Comparison of ENCODE assay signal across 26 cellular contexts in genomic region chr4:84325625-84326024, GRCh38.
"Had no signal": no experiment of that assay in that cellular context is flagged by ENCODE, and none has a peak within 500 bp of the region (broad histone marks: within the 10 kb centered on the region; RNA-seq: fewer than 3 reads in every experiment).

No MANE protein-coding gene starts in this region.

- H3K36me3 Mint-ChIP-seq: mesothelial cell of epicardium; naive thymus-derived CD4-positive, alpha-beta T cell; natural killer cell treated with Interleukin-12 subunit alpha and Interleukin-12 subunit beta and Interleukin-15 and Interleukin-18, amount 100 ng/mL, for 72 hours; stimulated activated effector memory CD8-positive, alpha-beta T cell treated with anti-CD3 and anti-CD28 coated beads, Interleukin-12 subunit alpha, Interleukin-12 subunit beta, amount 100 ng/mL, for 72 hours had no signal

- H3K36me3 ChIP-seq: left lung, lower lobe of right lung, ovary, suprapubic skin, thoracic aorta, tibial artery, upper lobe of right lung had no signal

- H3K9me3 ChIP-seq: lower lobe of right lung, ovary, suprapubic skin, thoracic aorta, tibial artery, upper lobe of right lung had no signal

- H3K4me3 ChIP-seq: left lung, lower lobe of right lung, ovary, skin epidermis, suprapubic skin, thoracic aorta, tibial artery, upper lobe of right lung had no signal

- H3K4me1 Mint-ChIP-seq: mesothelial cell of epicardium; stimulated activated effector memory CD8-positive, alpha-beta T cell treated with anti-CD3 and anti-CD28 coated beads, Interleukin-12 subunit alpha, Interleukin-12 subunit beta, amount 100 ng/mL, for 72 hours had no signal

- H3K27ac Mint-ChIP-seq: mesothelial cell of epicardium; naive thymus-derived CD4-positive, alpha-beta T cell; natural killer cell treated with Interleukin-12 subunit alpha and Interleukin-12 subunit beta and Interleukin-15 and Interleukin-18, amount 100 ng/mL, for 72 hours; progenitor cell of endocrine pancreas; stimulated activated effector memory CD8-positive, alpha-beta T cell treated with anti-CD3 and anti-CD28 coated beads, Interleukin-12 subunit alpha, Interleukin-12 subunit beta, amount 100 ng/mL, for 72 hours; stimulated activated naive CD8-positive, alpha-beta T cell treated with anti-CD3 and anti-CD28 coated beads, Interleukin-15, Interleukin-2, amounts not matched to agents 100 ng/mL and 50 ng/mL, for 24 hours had no signal

- FAIRE-seq: keratinocyte, urothelium cell line had no signal

- H3K27me3 ChIP-seq: left lung, ovary, suprapubic skin, tibial artery, upper lobe of right lung had no signal

- H3K4me3 Mint-ChIP-seq: mesothelial cell of epicardium; naive thymus-derived CD4-positive, alpha-beta T cell; natural killer cell treated with Interleukin-12 subunit alpha and Interleukin-12 subunit beta and Interleukin-15 and Interleukin-18, amount 100 ng/mL, for 72 hours; stimulated activated effector memory CD8-positive, alpha-beta T cell treated with anti-CD3 and anti-CD28 coated beads, Interleukin-12 subunit alpha, Interleukin-12 subunit beta, amount 100 ng/mL, for 72 hours; stimulated activated naive CD8-positive, alpha-beta T cell treated with anti-CD3 and anti-CD28 coated beads, Interleukin-15, Interleukin-2, amounts not matched to agents 100 ng/mL and 50 ng/mL, for 24 hours had no signal

- H3K4me1 ChIP-seq: left lung, lower lobe of right lung, suprapubic skin, tibial artery, upper lobe of right lung had no signal

- H3K27me3 Mint-ChIP-seq: natural killer cell treated with Interleukin-12 subunit alpha and Interleukin-12 subunit beta and Interleukin-15 and Interleukin-18, amount 100 ng/mL, for 72 hours; progenitor cell of endocrine pancreas; stimulated activated naive CD8-positive, alpha-beta T cell treated with anti-CD3 and anti-CD28 coated beads, Interleukin-15, Interleukin-2, amounts not matched to agents 100 ng/mL and 50 ng/mL, for 24 hours had no signal

- ATAC-seq: left cardiac atrium; left lung; lower lobe of right lung; naive thymus-derived CD4-positive, alpha-beta T cell; natural killer cell treated with Interleukin-12 subunit alpha and Interleukin-12 subunit beta and Interleukin-15 and Interleukin-18, amount 100 ng/mL, for 72 hours; right cardiac atrium; sciatic nerve; stimulated activated effector memory CD8-positive, alpha-beta T cell treated with anti-CD3 and anti-CD28 coated beads, Interleukin-12 subunit alpha, Interleukin-12 subunit beta, amount 100 ng/mL, for 72 hours; upper lobe of right lung had no signal

- H3K27ac ChIP-seq: left lung, lower lobe of right lung, ovary, skin epidermis, suprapubic skin, thoracic aorta, tibial artery, upper lobe of right lung had no signal

- DNase-seq: kidney glomerular epithelial cell; left cardiac atrium; left lung; lower lobe of right lung; mammary epithelial cell; mesenchymal stem cell; naive thymus-derived CD4-positive, alpha-beta T cell; ovary; stimulated activated CD4-positive, alpha-beta T cell treated with anti-CD3 and anti-CD28 coated beads, Interleukin-12 subunit alpha, Interleukin-12 subunit beta, amount 100 ng/mL, for 4 hours; stimulated activated CD4-positive, alpha-beta T cell treated with anti-CD3 and anti-CD28 coated beads, Interleukin-4, amount 100 ng/mL, for 24 hours; stimulated activated naive CD4-positive, alpha-beta T cell; tibial artery; trophoblast cell; upper lobe of right lung had no signal
